ENCODE assay signal across 28 cellular contexts in the genomic region with DNA sequence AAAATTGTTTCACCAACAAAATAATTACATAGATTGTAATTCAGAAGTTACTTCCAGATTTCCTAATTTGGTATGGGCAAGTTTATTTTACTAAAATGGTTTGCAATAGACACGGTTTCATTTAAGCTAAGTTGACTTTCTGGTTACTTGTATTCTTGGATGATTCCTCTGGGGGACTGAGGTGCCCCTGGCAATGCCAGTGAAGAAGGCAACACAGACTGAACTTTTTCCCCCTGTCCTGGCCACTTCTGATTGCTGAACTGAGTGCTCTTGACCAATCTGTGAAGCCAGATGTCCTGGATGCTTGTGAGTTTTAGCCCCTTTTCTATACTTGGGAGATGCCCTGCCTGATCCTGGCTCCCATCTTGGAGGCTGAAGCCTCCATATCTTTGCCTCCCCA.
DNase-seq lines count a peak whose midpoint lies in the region; ATAC-seq, FAIRE-seq and TF ChIP-seq lines count a peak whose summit lies in the region.
"Had no signal": no experiment of that assay in that cellular context is flagged by ENCODE, and none has a peak within 500 bp of the region (broad histone marks: within the 10 kb centered on the region; RNA-seq: fewer than 3 reads in every experiment).

No MANE protein-coding gene starts in this region.

- H3K4me3 ChIP-seq in HCT116 (replicated peaks in 1 of 2; ENCODE audit: low read depth in 1 of 2, low read length in 2 of 2) (peak overlapping the region in 1 of 2 experiments; percentile 43; a peak in 2 of 4 replicates), SK-N-MC (no peak overlapping the region), keratinocyte (ENCODE audit: control insufficient read depth in 2 of 3, extremely low read depth in 1 of 3, insufficient read depth in 2 of 3, low read depth in 1 of 3, low read length in 3 of 3) (peak overlapping the region in 1 of 3 experiments; percentile 18), colonic mucosa (no peak overlapping the region)
- H3K4me3 ChIP-seq: BLaER1, spleen, tibial nerve had no signal

- H3K9ac ChIP-seq in HCT116 (ENCODE audit: low read length) (peak overlapping the region; percentile 28; the same call in 1 of the 2 replicates), SK-N-MC (ENCODE audit: insufficient read length) (no peak overlapping the region), keratinocyte (ENCODE audit: control insufficient read depth, extremely low read depth, insufficient read depth, low read length) (no peak overlapping the region), colonic mucosa (ENCODE audit: low read depth in 2 of 2, low read length in 2 of 2) (no peak overlapping the region)
- H3K9ac ChIP-seq: BLaER1 had no signal

- no peak for TF ChIP-seq POLR2A in HCT116 (IDR thresholded peaks at IDR 0.05; ENCODE audit: borderline replicate concordance, extremely low read depth, insufficient read depth, insufficient read length)

- POLR2A ChIA-PET in HCT116 (lab: Charles Lee), result no interaction called here

- no peaks in the 10 kb centered on the region for H3K27me3 ChIP-seq in HCT116 (ENCODE audit: insufficient read depth, low read length)
- no peaks in the 10 kb centered on the region for H3K27me3 ChIP-seq in keratinocyte (ENCODE audit: control insufficient read depth, extremely low read depth, insufficient read depth, low read length)
- H3K27me3 ChIP-seq in colonic mucosa, result no peaks in the 10 kb centered on the region
- H3K27me3 ChIP-seq: BLaER1, tibial nerve had no signal

- H3K9me2 ChIP-seq in HCT116 (ENCODE audit: insufficient read depth), result no peaks in the 10 kb centered on the region

- H3K9me1 ChIP-seq in keratinocyte (ENCODE audit: control insufficient read depth, extremely low read depth, insufficient read depth, low read length), result no peaks in the 10 kb centered on the region

- H3K9me3 ChIP-seq in HCT116 (ENCODE audit: control insufficient read depth in 1 of 2, insufficient read depth in 1 of 2, low read depth in 1 of 2, low read length in 2 of 2), result no peaks in the 10 kb centered on the region
- no peaks in the 10 kb centered on the region for H3K9me3 ChIP-seq in SK-N-MC (ENCODE audit: low read depth, low read length)
- no peaks in the 10 kb centered on the region for H3K9me3 ChIP-seq in keratinocyte (ENCODE audit: control insufficient read depth, low read depth, low read length)
- no peaks in the 10 kb centered on the region for H3K9me3 ChIP-seq in colonic mucosa
- H3K9me3 ChIP-seq: BLaER1, spleen, tibial nerve had no signal

- TF ChIP-seq RAD21 in HCT116 (IDR thresholded peaks at IDR 0.05; ENCODE audit: low read depth), result no peak

- RAD21 ChIA-PET in HCT116 (lab: Charles Lee; ENCODE audit: low non-redundant PET in 1 of 2, low total read pairs in 2 of 2, uncharacterized antibody in 2 of 2, unreplicated experiment in 2 of 2), result no interaction called here

- H4K20me1 ChIP-seq in HCT116 (ENCODE audit: insufficient read depth) (no peaks in the 10 kb centered on the region), keratinocyte (ENCODE audit: control insufficient read depth, extremely low read depth, insufficient read depth, low read length) (no peaks in the 10 kb centered on the region)
- H4K20me1 ChIP-seq: BLaER1 had no signal

- CTCF ChIA-PET in HCT116 (lab: Charles Lee), result no interaction called here

- intact Hi-C loops in HCT116 (cut with micrococcal nuclease) (no loop called here), colonic mucosa (cut with DNase I) (no loop called here)

- no TSS peak for BruUV-seq in HCT116 (replicated peaks; lab: Mats Ljungman, UMichigan)

- FAIRE-seq in keratinocyte (lab: Jason Lieb, UNC), result no peak
- FAIRE-seq: GM12892, HepG2 had no signal

- H3K4me1 ChIP-seq in HCT116 (ENCODE audit: control insufficient read depth in 1 of 2, insufficient read depth in 2 of 2, low read length in 2 of 2), result peaks cover 39 to 48% of the 10 kb centered on the region in 2 experiments
- peaks cover 23% of the 10 kb centered on the region for H3K4me1 ChIP-seq in keratinocyte (ENCODE audit: control insufficient read depth, extremely low read depth, insufficient read depth, low read length)
- H3K4me1 ChIP-seq in colonic mucosa, result no peaks in the 10 kb centered on the region
- H3K4me1 ChIP-seq: spleen had no signal

- no peak overlapping the region for H2AFZ ChIP-seq in HCT116 (ENCODE audit: low read depth, low read length, poor library complexity, severe bottlenecking)
- peak overlapping the region; percentile 16 for H2AFZ ChIP-seq in keratinocyte (ENCODE audit: control insufficient read depth, low read length)

- H3K36me3 ChIP-seq in HCT116 (ENCODE audit: control insufficient read depth in 1 of 2, insufficient read depth in 2 of 2, low read length in 2 of 2) (no peaks in the 10 kb centered on the region), SK-N-MC (ENCODE audit: insufficient read depth, low read length) (no peaks in the 10 kb centered on the region), keratinocyte (ENCODE audit: control insufficient read depth in 2 of 2, extremely low read depth in 1 of 2, insufficient read depth in 2 of 2, low read length in 2 of 2) (no peaks in the 10 kb centered on the region), colonic mucosa (no peaks in the 10 kb centered on the region)
- H3K36me3 ChIP-seq: BLaER1, spleen, tibial nerve, WERI-Rb-1 had no signal

- ATAC-seq in HCT116 (0 out of 2 replicates have a peak, but pooled peaks have one; percentile 10), GM19455 (IDR thresholded peaks at IDR 0.05; ENCODE audit: unreplicated experiment) (no peak), HG02610 (IDR thresholded peaks at IDR 0.05; ENCODE audit: unreplicated experiment) (no peak)
- ATAC-seq: activated naive CD8-positive, alpha-beta T cell treated with anti-CD3 and anti-CD28 coated beads, Interleukin-2, amount 50 U/mL, for 24 hours; HepG2; right cardiac atrium had no signal

- TF ChIP-seq CTCF in HCT116 (IDR thresholded peaks at IDR 0.05 in 2 of 3, conservative IDR thresholded peaks at IDR 0.05 in 1 of 3; ENCODE audit: borderline replicate concordance in 1 of 3, insufficient read depth in 1 of 3, low read depth in 2 of 3, low read length in 2 of 3) (no peak), keratinocyte (optimal IDR thresholded peaks at IDR 0.05 in 1 of 3, IDR thresholded peaks at IDR 0.05 in 1 of 3, conservative IDR thresholded peaks at IDR 0.05 in 1 of 3; ENCODE audit: extremely low read depth in 1 of 3, insufficient read depth in 2 of 3, low read length in 3 of 3) (no peak), colonic mucosa (IDR thresholded peaks at IDR 0.05) (no peak)

- H3K27ac ChIP-seq in HCT116 (ENCODE audit: low read depth, low read length), result peak overlapping the region; percentile 70; the same call in 1 of the 2 replicates
- H3K27ac ChIP-seq in SK-N-MC, result peak overlapping the region; percentile 72
- peak overlapping the region; percentile 24 for H3K27ac ChIP-seq in keratinocyte (ENCODE audit: control insufficient read depth, insufficient read depth, low read length)
- no peak overlapping the region for H3K27ac ChIP-seq in colonic mucosa
- H3K27ac ChIP-seq: BLaER1, spleen, tibial nerve, WERI-Rb-1 had no signal

- H3K79me2 ChIP-seq in HCT116 (ENCODE audit: insufficient read depth, low read length), result no peaks in the 10 kb centered on the region
- no peaks in the 10 kb centered on the region for H3K79me2 ChIP-seq in keratinocyte (ENCODE audit: control insufficient read depth, insufficient read depth, low read length)

- DNase-seq in AG08395 (ENCODE audit: low spot score) (peak; percentile 10), HCT116 (ENCODE audit: low read depth, low spot score) (no peak), SK-N-MC (ENCODE audit: low read depth, low spot score) (no peak), keratinocyte (ENCODE audit: low read depth, low spot score) (no peak), colonic mucosa (no peak), NCI-H1092 treated with DMSO at 0.1 percent for 48 hours (lab: John Stamatoyannopoulos, UW) (no peak)
- DNase-seq: activated CD4-positive, alpha-beta T cell treated with anti-CD3 and anti-CD28 coated beads, Interleukin-2, amount 10 ng/mL, durations not matched to agents 24 days and 14 days; activated gamma-delta T cell treated with Interleukin-2 at 50 U/mL for 16 hours; activated naive CD8-positive, alpha-beta T cell treated with anti-CD3 and anti-CD28 coated beads, Interleukin-2, amount 50 U/mL, for 24 hours; activated T-cell treated with anti-CD3 and anti-CD28 coated beads, Interleukin-2, amount 50 U/mL, for 1 hour; DND-41; effector CD8-positive, alpha-beta T cell; foreskin melanocyte; GOT3; Kasumi-1; NCI-H1930; NCI-H526; posterior cingulate gyrus; right cardiac atrium; spleen; T-helper 2 cell; WERI-Rb-1 had no signal

- dilution Hi-C loops in keratinocyte (cut with MboI; ENCODE audit: extremely low pct_ligation_motif_present, low sequenced_read_pairs), result no loop called here

- H3K4me2 ChIP-seq in HCT116 (ENCODE audit: low read length) (peak overlapping the region; percentile 78), keratinocyte (ENCODE audit: control insufficient read depth, extremely low read depth, insufficient read depth, low read depth, low read length) (peak overlapping the region; percentile 71)
- H3K4me2 ChIP-seq: BLaER1 had no signal

TF ChIP-seq in HCT116, 20 proteins besides CTCF, POLR2A, EP300 and RAD21:
- TF ChIP-seq, protein P1, sequence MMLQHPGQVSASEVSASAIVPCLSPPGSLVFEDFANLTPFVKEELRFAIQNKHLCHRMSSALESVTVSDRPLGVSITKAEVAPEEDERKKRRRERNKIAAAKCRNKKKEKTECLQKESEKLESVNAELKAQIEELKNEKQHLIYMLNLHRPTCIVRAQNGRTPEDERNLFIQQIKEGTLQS (IDR thresholded peaks at IDR 0.05), result no peak
